Comparison of ENCODE assay signal across 1 cellular context in the genomic region with DNA sequence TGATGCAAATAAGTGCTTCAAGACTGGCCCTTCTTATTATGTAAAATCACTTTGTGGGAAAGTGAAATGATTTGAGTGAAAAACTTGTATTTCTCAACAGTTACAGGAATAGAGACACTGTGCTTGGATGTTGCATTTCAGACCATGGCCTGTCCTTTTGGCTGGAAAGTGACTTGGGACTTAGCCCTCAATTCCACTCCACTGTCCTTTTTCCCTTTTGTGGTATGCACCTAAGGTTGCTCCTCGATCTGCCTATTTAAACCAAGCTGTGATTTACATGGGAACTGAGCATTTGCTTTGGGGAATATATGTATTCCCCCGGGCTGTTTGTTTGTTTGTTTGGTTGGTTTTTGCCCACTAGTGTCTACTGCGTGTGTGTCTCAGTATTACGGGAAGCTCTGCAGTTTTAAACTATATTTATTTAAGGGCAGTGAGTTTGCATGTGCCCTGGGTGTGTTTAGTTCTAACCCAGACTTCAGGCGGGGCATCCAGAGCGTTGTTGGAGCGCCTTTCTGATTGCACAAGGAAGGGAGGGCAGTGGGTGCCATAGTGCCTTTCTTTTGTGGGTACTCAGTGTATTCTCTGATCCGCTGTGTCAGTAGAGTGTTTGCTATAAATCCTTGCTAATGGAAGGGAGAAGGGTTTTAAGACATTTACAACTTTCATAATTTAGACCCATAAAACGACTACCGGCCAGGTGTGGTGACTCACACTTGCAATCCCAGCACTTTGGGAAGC.
TF ChIP-seq lines count a peak whose summit lies in the region.

No MANE protein-coding gene starts in this region.

TF ChIP-seq in IMR-90, 13 proteins besides CTCF, POLR2A, EP300 and RAD21:
- TF ChIP-seq RCOR1 (IDR thresholded peaks at IDR 0.05; ENCODE audit: insufficient replicate concordance, low read length) (no peak), BHLHE40 (IDR thresholded peaks at IDR 0.05; ENCODE audit: low read depth, low read length) (no peak), SMC3 (IDR thresholded peaks at IDR 0.05; ENCODE audit: low read depth, low read length) (no peak), RFX5 (IDR thresholded peaks at IDR 0.05; ENCODE audit: low read depth, low read length) (no peak), CEBPB (IDR thresholded peaks at IDR 0.05; ENCODE audit: low read depth, low read length) (no peak), FOS (IDR thresholded peaks at IDR 0.05; ENCODE audit: low read depth, low read length) (no peak), MAFK (IDR thresholded peaks at IDR 0.05; ENCODE audit: low read depth, low read length) (no peak), MAZ (IDR thresholded peaks at IDR 0.05; ENCODE audit: borderline replicate concordance, low read depth, low read length) (no peak), CHD1 (IDR thresholded peaks at IDR 0.05; ENCODE audit: low read depth, low read length) (no peak), MXI1 (IDR thresholded peaks at IDR 0.05; ENCODE audit: borderline replicate concordance, low read depth, low read length) (no peak), NFE2L2 (IDR thresholded peaks at IDR 0.05; ENCODE audit: low read depth, low read length) (no peak)
- TF ChIP-seq, protein P1, sequence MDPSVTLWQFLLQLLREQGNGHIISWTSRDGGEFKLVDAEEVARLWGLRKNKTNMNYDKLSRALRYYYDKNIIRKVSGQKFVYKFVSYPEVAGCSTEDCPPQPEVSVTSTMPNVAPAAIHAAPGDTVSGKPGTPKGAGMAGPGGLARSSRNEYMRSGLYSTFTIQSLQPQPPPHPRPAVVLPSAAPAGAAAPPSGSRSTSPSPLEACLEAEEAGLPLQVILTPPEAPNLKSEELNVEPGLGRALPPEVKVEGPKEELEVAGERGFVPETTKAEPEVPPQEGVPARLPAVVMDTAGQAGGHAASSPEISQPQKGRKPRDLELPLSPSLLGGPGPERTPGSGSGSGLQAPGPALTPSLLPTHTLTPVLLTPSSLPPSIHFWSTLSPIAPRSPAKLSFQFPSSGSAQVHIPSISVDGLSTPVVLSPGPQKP (IDR thresholded peaks at IDR 0.05; ENCODE audit: borderline replicate concordance, low read depth, low read length), result no peak
- TF ChIP-seq, protein P2, sequence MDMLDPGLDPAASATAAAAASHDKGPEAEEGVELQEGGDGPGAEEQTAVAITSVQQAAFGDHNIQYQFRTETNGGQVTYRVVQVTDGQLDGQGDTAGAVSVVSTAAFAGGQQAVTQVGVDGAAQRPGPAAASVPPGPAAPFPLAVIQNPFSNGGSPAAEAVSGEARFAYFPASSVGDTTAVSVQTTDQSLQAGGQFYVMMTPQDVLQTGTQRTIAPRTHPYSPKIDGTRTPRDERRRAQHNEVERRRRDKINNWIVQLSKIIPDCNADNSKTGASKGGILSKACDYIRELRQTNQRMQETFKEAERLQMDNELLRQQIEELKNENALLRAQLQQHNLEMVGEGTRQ (IDR thresholded peaks at IDR 0.05; ENCODE audit: low read depth, low read length), result no peak
